ENCODE assay signal across 8 cellular contexts in genomic region chr16:18560416-18561220, GRCh38. TPM values are rescaled to one million over a fixed set of nuclear protein-coding genes. Genes with fewer than 3 reads are reported as not detected.
A peak's percentile ranks its signal among the peaks of the same experiment; 100 is the strongest.
DNase-seq lines count a peak whose midpoint lies in the region; ATAC-seq, FAIRE-seq and TF ChIP-seq lines count a peak whose summit lies in the region.
"Not testable (repeated sequence)": the region's sequence is repeated elsewhere in the genome, so short reads cannot be mapped to it uniquely, and the experiment has no call there.

No MANE protein-coding gene starts in this region.

- TF ChIP-seq CTCF in Caco-2 (IDR thresholded peaks at IDR 0.05; ENCODE audit: insufficient read depth in 1 of 2, low read depth in 1 of 2, low read length in 1 of 2, severe bottlenecking in 1 of 2, unreplicated experiment in 1 of 2); LNCaP clone FGC (IDR thresholded peaks at IDR 0.05; ENCODE audit: control insufficient read depth, extremely low read depth, insufficient read depth); activated B cell treated with CpG ODN at 0.5 μM for 24 hours (IDR thresholded peaks at IDR 0.05); astrocyte (IDR thresholded peaks at IDR 0.05; ENCODE audit: insufficient read depth, low read depth, low read length); esophagus muscularis mucosa (IDR thresholded peaks at IDR 0.05); left lung (IDR thresholded peaks at IDR 0.05); psoas muscle (IDR thresholded peaks at IDR 0.05); upper lobe of left lung (IDR thresholded peaks at IDR 0.05): not testable (repeated sequence)

- H3K9me3 ChIP-seq in Caco-2; astrocyte (ENCODE audit: insufficient read depth, low read depth, low read length); esophagus muscularis mucosa; left lung; psoas muscle; upper lobe of left lung: not testable (repeated sequence)

- POLR2A ChIA-PET in Caco-2 (lab: Charles Lee): not testable (repeated sequence)
- POLR2A ChIA-PET in activated B cell treated with CpG ODN at 0.5 μM for 24 hours (lab: Charles Lee): interaction anchor here (0.7 kb wide), 1 partner anchor 647 kb away, joined by 3 read pairs; no protein-coding TSS in a partner anchor

- H2AFZ ChIP-seq in astrocyte (ENCODE audit: low read depth, low read length): not testable (repeated sequence)

- H3K27ac Mint-ChIP-seq in Caco-2 (ENCODE audit: unreplicated experiment); activated B cell treated with CpG ODN at 0.5 μM for 24 hours; astrocyte (ENCODE audit: unreplicated experiment): not testable (repeated sequence)

- H3K4me1 Mint-ChIP-seq in Caco-2 (ENCODE audit: low read depth, unreplicated experiment); activated B cell treated with CpG ODN at 0.5 μM for 24 hours; astrocyte (ENCODE audit: low read depth, unreplicated experiment): not testable (repeated sequence)

- not testable (repeated sequence) for ATAC-seq in activated B cell treated with CpG ODN at 0.5 μM for 24 hours (ENCODE audit: low read depth); left lung; psoas muscle; upper lobe of left lung (ENCODE audit: low FRiP score in 2 of 2)

- H3K4me1 ChIP-seq in Caco-2; astrocyte (ENCODE audit: insufficient read depth, low read length); esophagus muscularis mucosa; left lung; psoas muscle; upper lobe of left lung: not testable (repeated sequence)

- not testable (repeated sequence) for H3K36me3 ChIP-seq in Caco-2 (ENCODE audit: control insufficient read depth, insufficient read depth, low read length); astrocyte (ENCODE audit: insufficient read depth, low read length); esophagus muscularis mucosa; left lung; psoas muscle (ENCODE audit: insufficient read depth in 1 of 2, low read depth in 1 of 2); upper lobe of left lung

- not testable (repeated sequence) for H4K20me1 ChIP-seq in astrocyte (ENCODE audit: insufficient read depth, low read length)

- not testable (repeated sequence) for H3K27me3 Mint-ChIP-seq in Caco-2 (ENCODE audit: insufficient read depth, unreplicated experiment); activated B cell treated with CpG ODN at 0.5 μM for 24 hours; astrocyte (ENCODE audit: low read depth, unreplicated experiment)

- H3K4me3 Mint-ChIP-seq in Caco-2 (ENCODE audit: unreplicated experiment): peak overlapping the region; percentile 67
- peak overlapping the region; percentile 38 for H3K4me3 Mint-ChIP-seq in activated B cell treated with CpG ODN at 0.5 μM for 24 hours
- peak overlapping the region; percentile 81 for H3K4me3 Mint-ChIP-seq in astrocyte (ENCODE audit: unreplicated experiment)

- TSS peak; percentile 59 for BruUV-seq in Caco-2 (replicated peaks; lab: Mats Ljungman, UMichigan)

- not testable (repeated sequence) for H3K27ac ChIP-seq in astrocyte (ENCODE audit: low read depth, low read length); esophagus muscularis mucosa (replicated peaks in 1 of 4); left lung; psoas muscle; upper lobe of left lung

- DNase-seq in Caco-2; LNCaP clone FGC (ENCODE audit: low read depth); activated B cell treated with CpG ODN at 0.5 μM for 24 hours; astrocyte (ENCODE audit: low read depth); esophagus muscularis mucosa (ENCODE audit: extremely low spot score); left lung; psoas muscle; upper lobe of left lung: not testable (repeated sequence)

- intact Hi-C loops in Caco-2 (cut with micrococcal nuclease; ENCODE audit: unreplicated experiment); activated B cell treated with CpG ODN at 0.5 μM for 24 hours (cut with micrococcal nuclease); esophagus muscularis mucosa (cut with DNase I); left lung (cut with DNase I); psoas muscle (cut with DNase I): not testable (repeated sequence)

- peak overlapping the region; percentile 67 for H3K9ac ChIP-seq in astrocyte (ENCODE audit: low read length)

- not testable (repeated sequence) for TF ChIP-seq POLR2A in esophagus muscularis mucosa (IDR thresholded peaks at IDR 0.05; ENCODE audit: low read depth); upper lobe of left lung (IDR thresholded peaks at IDR 0.05)

- CTCF ChIA-PET in Caco-2 (lab: Charles Lee); activated B cell treated with CpG ODN at 0.5 μM for 24 hours (lab: Charles Lee): not testable (repeated sequence)

- FAIRE-seq in astrocyte (lab: Jason Lieb, UNC): not testable (repeated sequence)

- peak overlapping the region; percentile 78 for H3K4me2 ChIP-seq in astrocyte (ENCODE audit: low read length)

- H3K4me3 ChIP-seq in Caco-2 (ENCODE audit: low read depth, low read length) (peak overlapping the region; percentile 38), LNCaP clone FGC (ENCODE audit: low read depth, low read length) (peak overlapping the region; percentile 51), astrocyte (ENCODE audit: insufficient read depth, low read depth, low read length) (peak overlapping the region; percentile 52), esophagus muscularis mucosa (peak overlapping the region; percentile 59 to 71 (median 62)), left lung (peak overlapping the region; percentile 31 to 49), psoas muscle (peak overlapping the region; percentile 64), upper lobe of left lung (peak overlapping the region in 3 of 4 donors; percentile 58 to 64 (median 63))

- H3K79me2 ChIP-seq in astrocyte (ENCODE audit: insufficient read depth, low read length): peaks cover 11% of the 10 kb centered on the region

- H3K9me3 Mint-ChIP-seq in Caco-2 (ENCODE audit: unreplicated experiment); activated B cell treated with CpG ODN at 0.5 μM for 24 hours; astrocyte (ENCODE audit: unreplicated experiment): not testable (repeated sequence)

- WGBS in esophagus muscularis mucosa: 39% methylated on average over 12 of the region's 16 CpGs
- 43 to 61% (median 47%) methylated on average over 8 to 14 of the region's 16 CpGs for WGBS in psoas muscle, 3 donors
- WGBS in upper lobe of left lung, 2 donors: 26 to 46% methylated on average over 8 to 12 of the region's 16 CpGs

- not testable (repeated sequence) for H3K27me3 ChIP-seq in Caco-2 (replicated peaks; ENCODE audit: control insufficient read depth, insufficient read depth, low read length); astrocyte (ENCODE audit: insufficient read depth, low read length); esophagus muscularis mucosa; left lung; psoas muscle (ENCODE audit: insufficient read depth in 3 of 3, low read length in 2 of 3); upper lobe of left lung

- TF ChIP-seq EP300 in esophagus muscularis mucosa (IDR thresholded peaks at IDR 0.05); upper lobe of left lung (IDR thresholded peaks at IDR 0.05): not testable (repeated sequence)

- not testable (repeated sequence) for H3K36me3 Mint-ChIP-seq in Caco-2 (ENCODE audit: insufficient read depth, unreplicated experiment); activated B cell treated with CpG ODN at 0.5 μM for 24 hours (ENCODE audit: low read depth); astrocyte (ENCODE audit: low read depth, unreplicated experiment)

RNA-seq across cellular contexts. Expression of gene NOMO2, which starts 1.3 kb away (rescaled TPM):
- 142 and 153 TPM in 2 replicates for total RNA-seq in Caco-2 (2022)
- total RNA-seq in activated B cell treated with CpG ODN at 0.5 μM for 24 hours: 40.3 and 43.2 TPM in 2 replicates
- 269 and 307 TPM in 2 replicates for total RNA-seq in astrocyte
- 10 to 100 TPM; 50.4 to 91.6 (median 65.1) TPM for total RNA-seq in esophagus muscularis mucosa
- 100 to 1,000 TPM; 112 to 162 TPM for total RNA-seq in left lung
- 100 to 1,000 TPM in 1 of 4 donors, 10 to 100 TPM in 3; 80.2 to 121 (median 91.2) TPM for total RNA-seq in psoas muscle
- 100 to 1,000 TPM in 1 of 3 donors, 10 to 100 TPM in 2; 51.4 to 138 (median 69.3) TPM for polyA plus RNA-seq in psoas muscle
- 100 to 1,000 TPM in 2 of 6 donors, 10 to 100 TPM in 4; 37.7 to 133 (median 75.2) TPM for total RNA-seq in upper lobe of left lung
